7 cellular contexts compared by ENCODE assay signal in genomic region chr19:40609561-40610395, GRCh38. TPM values are rescaled to one million over a fixed set of nuclear protein-coding genes. Genes with fewer than 3 reads are reported as not detected.
DNase-seq lines count a peak whose midpoint lies in the region; ATAC-seq and TF ChIP-seq lines count a peak whose summit lies in the region.

No MANE protein-coding gene starts in this region.

- peak; percentile 98 for DNase-seq in OCI-M1 (lab: John Stamatoyannopoulos, UW)
- DNase-seq in activated T-cell treated with anti-CD3 and anti-CD28 coated beads, Interleukin-2, amount 50 U/mL, for 48 hours = peak; percentile 97
- peak; percentile 84 for DNase-seq in fibroblast of mammary gland (ENCODE audit: low read depth)
- DNase-seq in stomach = peak; percentile 96

- H3K4me3 ChIP-seq in fibroblast of mammary gland (ENCODE audit: control insufficient read depth, low read depth, low read length) = peak overlapping the region; percentile 38
- peak overlapping the region; percentile 34 to 57 (median 44) for H3K4me3 ChIP-seq in stomach

- no peaks in the 10 kb centered on the region for H3K36me3 ChIP-seq in stomach

- H3K9me3 Mint-ChIP-seq in nephron = no peaks in the 10 kb centered on the region

- peak; percentile 44 for TF ChIP-seq POLR2A in GM18505 (IDR thresholded peaks at IDR 0.05; ENCODE audit: borderline replicate concordance, extremely low read depth, insufficient read depth, insufficient read length)
- TF ChIP-seq POLR2A in stomach (IDR thresholded peaks at IDR 0.05) = no peak

- intact Hi-C loops in stomach (cut with DNase I; ENCODE audit: low total_unique reads) = no loop called here

- peak overlapping the region; percentile 82 to 91 (median 83) for H3K27ac ChIP-seq in stomach

- TF ChIP-seq EP300 in stomach (IDR thresholded peaks at IDR 0.05) = no peak

- peaks cover 34% of the 10 kb centered on the region for H3K4me1 Mint-ChIP-seq in nephron

- H3K27me3 Mint-ChIP-seq in nephron (ENCODE audit: low read depth) = peaks cover 38% of the 10 kb centered on the region

- peaks cover 0 to 57% (median 0%) of the 10 kb centered on the region in 3 donors for H3K27me3 ChIP-seq in stomach

- peaks cover 35 to 86% (median 65%) of the 10 kb centered on the region in 4 donors for H3K4me1 ChIP-seq in stomach

- peak overlapping the region; percentile 53 to 70 (median 69) for H3K4me3 Mint-ChIP-seq in nephron

- no peak for TF ChIP-seq CTCF in fibroblast of mammary gland (conservative IDR thresholded peaks at IDR 0.05; ENCODE audit: control insufficient read depth, insufficient read depth, low read depth, low read length)
- TF ChIP-seq CTCF in nephron (IDR thresholded peaks at IDR 0.05; ENCODE audit: unreplicated experiment in 3 of 3) = no peak
- no peak for TF ChIP-seq CTCF in stomach (IDR thresholded peaks at IDR 0.05)

- H3K9me3 ChIP-seq in stomach = no peaks in the 10 kb centered on the region

- peak overlapping the region; percentile 41 to 91 (median 85) for H3K27ac Mint-ChIP-seq in nephron

- ATAC-seq in GM18505 (IDR thresholded peaks at IDR 0.05; ENCODE audit: unreplicated experiment) = peak; percentile 38
- ATAC-seq in HG02973 (IDR thresholded peaks at IDR 0.05; ENCODE audit: unreplicated experiment) = peak; percentile 39

- WGBS in stomach, 5 donors = 6 to 17% (median 13%) methylated on average over 41 to 50 of the region's 50 CpGs

- peaks cover 19% of the 10 kb centered on the region for H3K36me3 Mint-ChIP-seq in nephron (ENCODE audit: low read depth)

RNA-seq across cellular contexts. Expression of gene LTBP4, which starts 8.6 kb away (rescaled TPM):
- 1,000 to 10,000 TPM in 1 of 5 donors, 100 to 1,000 TPM in 3, 10 to 100 TPM in 1; 79.0 to 1,027 (median 190) TPM for total RNA-seq in stomach
- polyA plus RNA-seq in stomach = 100 to 1,000 TPM in 1 of 3 donors, 10 to 100 TPM in 2; 66.1 to 102 (median 98.6) TPM

RNA-seq across cellular contexts. Expression of gene SHKBP1, which starts 33.1 kb away (rescaled TPM):
- 100 to 1,000 TPM in 1 of 5 donors, 10 to 100 TPM in 4; 15.8 to 102 (median 70.6) TPM for total RNA-seq in stomach
- 10 to 100 TPM; 76.1 to 95.7 (median 79.9) TPM for polyA plus RNA-seq in stomach

Comparison
In these comparisons a context has a peak if more than half of its experiments do, and no peak if none do; other contexts are left out.
1. Peak in every context shown above with its lines: DNase-seq, ATAC-seq, H3K4me3 ChIP-seq and H3K27ac ChIP-seq.